Comparison of ENCODE assay signal across 11 cellular contexts in genomic region chr18:48790226-48790863, GRCh38.
DNase-seq lines count a peak whose midpoint lies in the region; ATAC-seq and TF ChIP-seq lines count a peak whose summit lies in the region.
"Had no signal": no experiment of that assay in that cellular context is flagged by ENCODE, and none has a peak within 500 bp of the region (broad histone marks: within the 10 kb centered on the region; RNA-seq: fewer than 3 reads in every experiment).

No MANE protein-coding gene starts in this region.

- no peak overlapping the region for H3K4me3 ChIP-seq in brain microvascular endothelial cell (ENCODE audit: low read depth, low read length)

- H3K36me3 ChIP-seq in brain microvascular endothelial cell (replicated peaks), result no peaks in the 10 kb centered on the region

- no peak for TF ChIP-seq CTCF in brain microvascular endothelial cell (IDR thresholded peaks at IDR 0.05; ENCODE audit: low read depth, low read length, missing control alignments)

- no peak overlapping the region for H3K4me3 Mint-ChIP-seq in stimulated activated memory B cell treated with anti-CD40 and anti-IgM and Interleukin-4, amounts not matched to agents 10 μg/mL and 1 μg/mL and 100 μg/mL, for 72 hours
- H3K4me3 Mint-ChIP-seq: activated T-helper 17 cell treated with anti-CD3 and anti-CD28 coated beads, Interleukin-2, amount 50 U/mL, for 72 hours; naive thymus-derived CD8-positive, alpha-beta T cell had no signal

- no peak for ATAC-seq in stimulated activated memory B cell treated with anti-CD40 and anti-IgM and Interleukin-4, amounts not matched to agents 10 μg/mL and 1 μg/mL and 100 μg/mL, for 72 hours
- ATAC-seq in HG03460 (IDR thresholded peaks at IDR 0.05; ENCODE audit: unreplicated experiment), result no peak
- ATAC-seq: activated T-helper 17 cell treated with anti-CD3 and anti-CD28 coated beads, Interleukin-2, amount 50 U/mL, for 72 hours; naive thymus-derived CD8-positive, alpha-beta T cell had no signal

- DNase-seq in NCI-H446 treated with DMSO at 0.1 percent for 48 hours (lab: John Stamatoyannopoulos, UW) (peak; percentile 39), brain microvascular endothelial cell (peak; percentile 81), islet precursor cell (peak; percentile 43), iPS-NIHi7 (ENCODE audit: extremely low spot score) (no peak), RPMI8226 (no peak)
- DNase-seq: NCI-H2029 treated with DMSO at 0.1 percent for 48 hours; stimulated activated naive CD4-positive, alpha-beta T cell treated with Interleukin-2 at 50 U/mL for 16 hours had no signal

- H3K9me3 Mint-ChIP-seq in stimulated activated memory B cell treated with anti-CD40 and anti-IgM and Interleukin-4, amounts not matched to agents 10 μg/mL and 1 μg/mL and 100 μg/mL, for 72 hours, result no peaks in the 10 kb centered on the region
- H3K9me3 Mint-ChIP-seq: naive thymus-derived CD8-positive, alpha-beta T cell had no signal

- H3K36me3 Mint-ChIP-seq in stimulated activated memory B cell treated with anti-CD40 and anti-IgM and Interleukin-4, amounts not matched to agents 10 μg/mL and 1 μg/mL and 100 μg/mL, for 72 hours, result no peaks in the 10 kb centered on the region
- H3K36me3 Mint-ChIP-seq: naive thymus-derived CD8-positive, alpha-beta T cell had no signal

- H3K27ac ChIP-seq in brain microvascular endothelial cell, result peak overlapping the region; percentile 65

- in situ Hi-C loops in brain microvascular endothelial cell (cut with HindIII; ENCODE audit: low pct_ligation_motif_present, low sequenced_read_pairs), result no loop called here

- H3K4me1 Mint-ChIP-seq in stimulated activated memory B cell treated with anti-CD40 and anti-IgM and Interleukin-4, amounts not matched to agents 10 μg/mL and 1 μg/mL and 100 μg/mL, for 72 hours, result peaks cover 35% of the 10 kb centered on the region

- peak overlapping the region; percentile 65 for H3K27ac Mint-ChIP-seq in stimulated activated memory B cell treated with anti-CD40 and anti-IgM and Interleukin-4, amounts not matched to agents 10 μg/mL and 1 μg/mL and 100 μg/mL, for 72 hours

- no peaks in the 10 kb centered on the region for H3K27me3 Mint-ChIP-seq in stimulated activated memory B cell treated with anti-CD40 and anti-IgM and Interleukin-4, amounts not matched to agents 10 μg/mL and 1 μg/mL and 100 μg/mL, for 72 hours
- H3K27me3 Mint-ChIP-seq: activated T-helper 17 cell treated with anti-CD3 and anti-CD28 coated beads, Interleukin-2, amount 50 U/mL, for 72 hours; naive thymus-derived CD8-positive, alpha-beta T cell had no signal

- H3K27me3 ChIP-seq in brain microvascular endothelial cell (replicated peaks), result no peaks in the 10 kb centered on the region

Comparison
In these comparisons a context has a peak if more than half of its experiments do, and no peak if none do; other contexts are left out.
1. DNase-seq: peak in NCI-H446 treated with DMSO at 0.1 percent for 48 hours (single experiment), brain microvascular endothelial cell (single experiment) and islet precursor cell (single experiment); none in iPS-NIHi7 (single experiment) and RPMI8226 (single experiment).